ENCODE assay signal across 8 cellular contexts in genomic region chr17:75046583-75047289, GRCh38. TPM values are rescaled to one million over a fixed set of nuclear protein-coding genes. Genes with fewer than 3 reads are reported as not detected.
DNase-seq lines count a peak whose midpoint lies in the region; ATAC-seq and TF ChIP-seq lines count a peak whose summit lies in the region.

ATP5PD (minus strand) TSS chr17:75046969; CDS start chr17:75042650, 4,319 bp downstream.
KCTD2 (plus strand) TSS chr17:75047225; CDS start chr17:75047251, 26 bp downstream.

- H3K27ac ChIP-seq in dorsolateral prefrontal cortex (peak within 1 kb of the TSS; percentile 64 to 98 (median 90)), right lobe of liver (peak within 1 kb of the TSS; percentile 64 to 85 (median 79))

- POLR2A ChIA-PET in activated CD4-positive, alpha-beta memory T cell treated with anti-CD3 and anti-CD28 coated beads for 36 hours (lab: Charles Lee), result interaction anchor here (0.6 to 2.4 kb wide), 4 partner anchors 11 to 159 kb away, joined by 3 to 26 read pairs (median 12); partner anchors contain the start of genes MRPL58 and NUP85

- TF ChIP-seq CTCF in CD14-positive monocyte (IDR thresholded peaks at IDR 0.05), result no peak
- peak in 36 of 56 donors; percentile 5 to 57 (median 28) for TF ChIP-seq CTCF in dorsolateral prefrontal cortex (IDR thresholded peaks at IDR 0.05 in 54 of 56, conservative IDR thresholded peaks at IDR 0.05 in 2 of 56; ENCODE audit: low read depth in 1 of 56, partially characterized antibody in 56 of 56)
- peak in 1 of 4 donors; percentile 17 for TF ChIP-seq CTCF in right lobe of liver (IDR thresholded peaks at IDR 0.05)

- intact Hi-C loops in CD14-positive monocyte (cut with micrococcal nuclease), result loop anchor here (5.0 kb wide), 1 partner anchor 136 kb away; the partner anchor contains the start of gene SUMO2 (in 2 of the 2)
- intact Hi-C loops in activated CD4-positive, alpha-beta memory T cell treated with anti-CD3 and anti-CD28 coated beads for 36 hours (cut with micrococcal nuclease), result loop anchor here (1.0 to 5.0 kb wide), 6 partner anchors 10 to 136 kb away; partner anchors contain the start of genes ARMC7, JPT1, MRPL58 and NT5C
- intact Hi-C loops in dorsolateral prefrontal cortex (cut with DNase I), result loop anchor here in 1 of 2 donors (5.0 kb wide), 1 partner anchor 34 kb away; the partner anchor contains the start of gene MRPL58
- intact Hi-C loops in right lobe of liver (cut with DNase I), result no loop called here

- DNase-seq in CD14-positive monocyte (ENCODE audit: low spot score), result peak; percentile 96
- DNase-seq in NCI-H82 (lab: John Stamatoyannopoulos, UW), result peak; percentile 98
- DNase-seq in activated CD4-positive, alpha-beta memory T cell treated with anti-CD3 and anti-CD28 coated beads for 36 hours, result peak; percentile 98
- peak; percentile 86 to 98 (median 96) for DNase-seq in dorsolateral prefrontal cortex
- DNase-seq in right lobe of liver, result peak; percentile 95 to 96 (median 96)
- DNase-seq in stimulated activated CD4-positive, alpha-beta T cell treated with anti-CD3 and anti-CD28 coated beads, Interleukin-4, amount 100 ng/mL, for 4 hours, result peak; percentile 93 to 94

- H3K27ac Mint-ChIP-seq in CD14-positive monocyte, result peak within 1 kb of the TSS; percentile 93 to 98 (median 97)
- H3K27ac Mint-ChIP-seq in activated CD4-positive, alpha-beta memory T cell treated with anti-CD3 and anti-CD28 coated beads for 36 hours, result peak within 1 kb of the TSS; percentile 91

- CTCF ChIA-PET in activated CD4-positive, alpha-beta memory T cell treated with anti-CD3 and anti-CD28 coated beads for 36 hours (lab: Charles Lee), result interaction anchor here (0.8 to 2.3 kb wide), 4 partner anchors 12 to 86 kb away, joined by 3 to 9 read pairs (median 5); partner anchors contain the start of gene MRPL58

- peaks cover 0 to 13% (median 5%) of the 10 kb centered on the region in 4 donors for H3K36me3 ChIP-seq in right lobe of liver

- 1% methylated on average over 18 of the region's 60 CpGs for WGBS in right lobe of liver (ENCODE audit: insufficient coverage, low coverage, low lambda C conversion rate, missing lambda C conversion rate)

- H3K27me3 Mint-ChIP-seq in CD14-positive monocyte (ENCODE audit: low read depth in 3 of 3), result peaks cover 0 to under 1% (median 0%) of the 10 kb centered on the region in 3 donors
- no peaks in the 10 kb centered on the region for H3K27me3 Mint-ChIP-seq in activated CD4-positive, alpha-beta memory T cell treated with anti-CD3 and anti-CD28 coated beads for 36 hours

- H3K4me3 ChIP-seq in dorsolateral prefrontal cortex, result peak within 1 kb of the TSS; percentile 66 to 100 (median 97)
- H3K4me3 ChIP-seq in right lobe of liver, result peak within 1 kb of the TSS; percentile 51 to 97 (median 90)

- peak; percentile 90 for ATAC-seq in GM19397 (IDR thresholded peaks at IDR 0.05; ENCODE audit: unreplicated experiment)
- peak; percentile 93 for ATAC-seq in HG03571 (IDR thresholded peaks at IDR 0.05; ENCODE audit: unreplicated experiment)
- peak; percentile 96 to 100 (median 98) for ATAC-seq in right lobe of liver

- H3K9me3 Mint-ChIP-seq in CD14-positive monocyte, result no peaks in the 10 kb centered on the region
- H3K9me3 Mint-ChIP-seq in activated CD4-positive, alpha-beta memory T cell treated with anti-CD3 and anti-CD28 coated beads for 36 hours, result no peaks in the 10 kb centered on the region

- H3K4me3 Mint-ChIP-seq in CD14-positive monocyte, result peak within 1 kb of the TSS; percentile 92 to 94
- peak within 1 kb of the TSS; percentile 97 for H3K4me3 Mint-ChIP-seq in activated CD4-positive, alpha-beta memory T cell treated with anti-CD3 and anti-CD28 coated beads for 36 hours

- peaks cover 0 to 21% (median 10%) of the 10 kb centered on the region in 4 donors for H3K4me1 ChIP-seq in right lobe of liver

- H3K27me3 ChIP-seq in dorsolateral prefrontal cortex (no peaks in the 10 kb centered on the region), right lobe of liver (no peaks in the 10 kb centered on the region)

- no peaks in the 10 kb centered on the region for H3K9me3 ChIP-seq in right lobe of liver

- peaks cover 16 to 35% of the 10 kb centered on the region in 2 donors for H3K36me3 Mint-ChIP-seq in CD14-positive monocyte
- H3K36me3 Mint-ChIP-seq in activated CD4-positive, alpha-beta memory T cell treated with anti-CD3 and anti-CD28 coated beads for 36 hours, result peaks cover 11% of the 10 kb centered on the region

- peak; percentile 85 for TF ChIP-seq POLR2A in right lobe of liver (IDR thresholded peaks at IDR 0.05)

- peaks cover 23% of the 10 kb centered on the region for H3K4me1 Mint-ChIP-seq in CD14-positive monocyte
- peaks cover 42% of the 10 kb centered on the region for H3K4me1 Mint-ChIP-seq in activated CD4-positive, alpha-beta memory T cell treated with anti-CD3 and anti-CD28 coated beads for 36 hours (ENCODE audit: low read depth)

RNA-seq across cellular contexts. Expression of gene ATP5PD, which starts in this region (rescaled TPM):
- polyA plus RNA-seq in CD14-positive monocyte, result 100 to 1,000 TPM; 437 to 451 TPM
- 100 to 1,000 TPM; 249 to 261 TPM for total RNA-seq in activated CD4-positive, alpha-beta memory T cell treated with anti-CD3 and anti-CD28 coated beads for 36 hours
- 100 to 1,000 TPM; 142 to 353 (median 254) TPM for total RNA-seq in dorsolateral prefrontal cortex
- total RNA-seq in right lobe of liver, result 100 to 1,000 TPM; 145 to 262 (median 179) TPM

RNA-seq across cellular contexts. Expression of gene KCTD2, which starts in this region (rescaled TPM):
- polyA plus RNA-seq in CD14-positive monocyte, result 1 to 10 TPM; 2.8 to 2.9 TPM
- 10 to 100 TPM; 20.6 to 23.3 TPM for total RNA-seq in activated CD4-positive, alpha-beta memory T cell treated with anti-CD3 and anti-CD28 coated beads for 36 hours
- total RNA-seq in dorsolateral prefrontal cortex, result 100 to 1,000 TPM in 7 of 120 experiments, 10 to 100 TPM in 113; 52.5 to 122 (median 79.8) TPM
- 10 to 100 TPM in 1 of 6 experiments, 1 to 10 TPM in 5; 7.2 to 10.3 (median 8.1) TPM for total RNA-seq in right lobe of liver

Comparison
In these comparisons a context has a peak if more than half of its experiments do, and no peak if none do; other contexts are left out.
1. Peak in every context shown above with its lines: DNase-seq, ATAC-seq, H3K4me3 ChIP-seq and H3K27ac ChIP-seq.
2. intact Hi-C loops: an anchor here in CD14-positive monocyte (5.0 kb wide) and activated CD4-positive, alpha-beta memory T cell treated with anti-CD3 and anti-CD28 coated beads for 36 hours (1.0 to 5.0 kb wide); none called in right lobe of liver.